In the genomic region with DNA sequence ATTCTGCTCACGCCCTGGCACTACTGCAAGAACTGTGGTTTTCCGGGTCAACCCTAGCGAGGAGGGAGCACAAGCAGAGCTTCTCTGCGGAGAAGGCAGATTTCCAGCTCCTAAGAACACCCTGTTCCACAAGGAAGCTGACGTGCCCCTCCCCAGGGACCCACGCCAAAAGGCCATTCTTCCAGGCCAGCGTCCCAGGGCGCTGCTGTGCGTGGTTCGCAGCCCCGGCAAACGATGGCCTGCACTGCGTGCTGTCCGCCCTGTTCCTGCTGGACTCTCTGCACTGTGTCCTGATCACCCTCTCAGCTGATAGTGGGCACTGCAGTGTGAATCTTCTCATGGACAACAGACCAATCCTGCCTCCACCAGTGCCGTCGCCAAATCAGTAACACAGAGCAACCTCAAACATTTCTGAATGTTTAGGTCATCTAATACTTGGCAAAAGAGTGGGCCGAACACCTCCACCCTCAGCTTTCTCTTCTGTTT, we compare ENCODE assay signal across 11 cellular contexts. TPM values are rescaled to one million over a fixed set of nuclear protein-coding genes. Genes with fewer than 3 reads are reported as not detected.
DNase-seq lines count a peak whose midpoint lies in the region; ATAC-seq and TF ChIP-seq lines count a peak whose summit lies in the region.
"Had no signal": no experiment of that assay in that cellular context is flagged by ENCODE, and none has a peak within 500 bp of the region (broad histone marks: within the 10 kb centered on the region; RNA-seq: fewer than 3 reads in every experiment).

No MANE protein-coding gene starts in this region.

- H3K4me1 ChIP-seq in parathyroid adenoma, result peaks cover 7% of the 10 kb centered on the region

- intact Hi-C loops in Right ventricle myocardium superior (cut with DNase I), result no loop called here

- no peaks in the 10 kb centered on the region for H3K79me2 ChIP-seq in parathyroid adenoma

- TF ChIP-seq CTCF in parathyroid adenoma (IDR thresholded peaks at IDR 0.05), result no peak

- H3K9ac ChIP-seq in parathyroid adenoma, result no peak overlapping the region

- no peak overlapping the region for H3K4me2 ChIP-seq in parathyroid adenoma (ENCODE audit: low read length)

- no peak overlapping the region for H3K4me3 ChIP-seq in parathyroid adenoma (ENCODE audit: low read depth, low read length)

- H3K27ac ChIP-seq in parathyroid adenoma, result peak overlapping the region; percentile 49

- peak; percentile 91 for DNase-seq in AG20443 (ENCODE audit: low spot score)
- peak in 30 of 58 donors; percentile 14 to 81 (median 42) for DNase-seq in anterior cingulate cortex (lab: John Stamatoyannopoulos, UW)
- DNase-seq in Right ventricle myocardium superior, result peak; percentile 91
- no peak for DNase-seq in activated T-cell treated with anti-CD3 and anti-CD28 coated beads for 4 hours
- DNase-seq in NCI-H146 treated with DMSO at 0.1 percent for 48 hours (lab: John Stamatoyannopoulos, UW; ENCODE audit: unreplicated experiment), result no peak
- DNase-seq in foreskin melanocyte, result no peak
- DNase-seq: activated gamma-delta T cell; CD4-positive, alpha-beta memory T cell; NCI-H1436 had no signal

- no peak overlapping the region for H2AFZ ChIP-seq in parathyroid adenoma

- no peaks in the 10 kb centered on the region for H3K36me3 ChIP-seq in parathyroid adenoma (ENCODE audit: control insufficient read depth, insufficient read depth, low read length)

- H3K27me3 ChIP-seq in parathyroid adenoma (ENCODE audit: control insufficient read depth, insufficient read depth, low read length), result no peaks in the 10 kb centered on the region

- ATAC-seq in Right ventricle myocardium superior (ENCODE audit: poor library complexity) (peak; percentile 77), GM21423 (IDR thresholded peaks at IDR 0.05; ENCODE audit: unreplicated experiment) (no peak)

- no peaks in the 10 kb centered on the region for H3K9me3 ChIP-seq in parathyroid adenoma (ENCODE audit: control insufficient read depth, low read length)

RNA-seq across cellular contexts. Expression of a gene that starts 49.1 kb away (rescaled TPM):
- 141 TPM for total RNA-seq in Right ventricle myocardium superior

Comparison
In these comparisons a context has a peak if more than half of its experiments do, and no peak if none do; other contexts are left out.
1. DNase-seq: peak in AG20443 (single experiment), anterior cingulate cortex (30 of 58) and Right ventricle myocardium superior (single experiment); none in activated T-cell treated with anti-CD3 and anti-CD28 coated beads for 4 hours (single experiment), NCI-H146 treated with DMSO at 0.1 percent for 48 hours (single experiment) and foreskin melanocyte (single experiment).